In the genomic region with DNA sequence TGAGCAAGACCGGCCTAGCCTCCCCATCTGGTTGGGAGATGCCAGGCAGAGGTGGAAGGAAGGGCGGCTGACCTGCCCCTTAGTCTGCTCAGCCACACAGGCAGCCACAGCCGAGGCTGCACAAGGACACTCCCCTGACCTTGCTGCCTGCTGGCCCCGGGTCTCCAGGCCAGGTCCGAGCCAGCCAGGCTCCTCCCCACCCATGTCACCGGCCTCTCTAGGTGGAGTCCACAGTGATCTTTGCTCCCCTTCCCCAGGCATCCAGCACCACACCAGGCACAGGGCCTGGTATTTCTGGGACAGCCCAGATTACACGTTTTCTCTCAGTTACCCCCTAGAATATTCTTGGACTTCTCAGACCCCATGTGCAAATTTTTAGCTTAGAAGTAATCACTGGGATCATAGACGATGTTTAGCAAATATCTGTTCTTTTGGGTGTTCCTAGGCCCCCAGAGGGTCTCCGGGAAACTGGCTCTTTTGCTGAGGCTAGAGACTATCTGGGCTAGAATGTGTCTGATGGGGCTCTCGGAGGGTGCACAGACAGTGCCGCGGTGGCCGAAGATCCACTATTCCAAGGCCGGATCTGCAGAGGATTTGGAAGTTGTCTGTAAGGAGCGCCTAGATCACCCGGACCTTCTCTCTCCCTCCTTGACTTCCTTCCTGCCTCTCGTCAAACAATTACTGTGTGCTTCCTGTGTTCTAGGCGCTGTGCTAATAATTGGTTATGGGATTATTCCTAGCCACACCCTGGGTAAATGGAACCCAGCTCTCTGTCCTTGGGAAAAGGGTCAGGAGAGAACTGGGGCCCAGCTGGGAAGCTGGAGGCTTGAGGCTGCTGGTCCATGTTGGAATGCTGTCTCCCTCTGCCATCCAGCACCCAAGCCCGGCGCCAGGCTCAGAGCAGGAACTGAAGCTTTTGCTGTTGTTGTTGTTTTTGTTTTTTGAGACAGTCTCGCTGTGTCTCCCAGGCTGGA, we compare ENCODE assay signal across 1 cellular context.
TF ChIP-seq lines count a peak whose summit lies in the region.

No MANE protein-coding gene starts in this region.

TF ChIP-seq in HepG2, 621 proteins besides CTCF, POLR2A, EP300 and RAD21 (continued from another document and continues in another):
- TF ChIP-seq AGO1 (IDR thresholded peaks at IDR 0.05; ENCODE audit: low read depth, low read length, poor library complexity, severe bottlenecking) = no peak
- TF ChIP-seq, protein P1, sequence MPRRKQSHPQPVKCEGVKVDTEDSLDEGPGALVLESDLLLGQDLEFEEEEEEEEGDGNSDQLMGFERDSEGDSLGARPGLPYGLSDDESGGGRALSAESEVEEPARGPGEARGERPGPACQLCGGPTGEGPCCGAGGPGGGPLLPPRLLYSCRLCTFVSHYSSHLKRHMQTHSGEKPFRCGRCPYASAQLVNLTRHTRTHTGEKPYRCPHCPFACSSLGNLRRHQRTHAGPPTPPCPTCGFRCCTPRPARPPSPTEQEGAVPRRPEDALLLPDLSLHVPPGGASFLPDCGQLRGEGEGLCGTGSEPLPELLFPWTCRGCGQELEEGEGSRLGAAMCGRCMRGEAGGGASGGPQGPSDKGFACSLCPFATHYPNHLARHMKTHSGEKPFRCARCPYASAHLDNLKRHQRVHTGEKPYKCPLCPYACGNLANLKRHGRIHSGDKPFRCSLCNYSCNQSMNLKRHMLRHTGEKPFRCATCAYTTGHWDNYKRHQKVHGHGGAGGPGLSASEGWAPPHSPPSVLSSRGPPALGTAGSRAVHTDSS (CRISPR knock-in tag; conservative IDR thresholded peaks at IDR 0.05) = no peak
- no peak; the same call in 1 of the 2 replicates for TF ChIP-seq ZKSCAN8 (CRISPR knock-in tag; IDR thresholded peaks at IDR 0.05; ENCODE audit: borderline replicate concordance)
- no peak for TF ChIP-seq CHCHD3 (CRISPR knock-in tag; IDR thresholded peaks at IDR 0.05)
- no peak for TF ChIP-seq ZNF709 (CRISPR knock-in tag; IDR thresholded peaks at IDR 0.05)
- TF ChIP-seq MIXL1 (CRISPR knock-in tag; IDR thresholded peaks at IDR 0.05) = peak; percentile 75
- TF ChIP-seq, protein P2, sequence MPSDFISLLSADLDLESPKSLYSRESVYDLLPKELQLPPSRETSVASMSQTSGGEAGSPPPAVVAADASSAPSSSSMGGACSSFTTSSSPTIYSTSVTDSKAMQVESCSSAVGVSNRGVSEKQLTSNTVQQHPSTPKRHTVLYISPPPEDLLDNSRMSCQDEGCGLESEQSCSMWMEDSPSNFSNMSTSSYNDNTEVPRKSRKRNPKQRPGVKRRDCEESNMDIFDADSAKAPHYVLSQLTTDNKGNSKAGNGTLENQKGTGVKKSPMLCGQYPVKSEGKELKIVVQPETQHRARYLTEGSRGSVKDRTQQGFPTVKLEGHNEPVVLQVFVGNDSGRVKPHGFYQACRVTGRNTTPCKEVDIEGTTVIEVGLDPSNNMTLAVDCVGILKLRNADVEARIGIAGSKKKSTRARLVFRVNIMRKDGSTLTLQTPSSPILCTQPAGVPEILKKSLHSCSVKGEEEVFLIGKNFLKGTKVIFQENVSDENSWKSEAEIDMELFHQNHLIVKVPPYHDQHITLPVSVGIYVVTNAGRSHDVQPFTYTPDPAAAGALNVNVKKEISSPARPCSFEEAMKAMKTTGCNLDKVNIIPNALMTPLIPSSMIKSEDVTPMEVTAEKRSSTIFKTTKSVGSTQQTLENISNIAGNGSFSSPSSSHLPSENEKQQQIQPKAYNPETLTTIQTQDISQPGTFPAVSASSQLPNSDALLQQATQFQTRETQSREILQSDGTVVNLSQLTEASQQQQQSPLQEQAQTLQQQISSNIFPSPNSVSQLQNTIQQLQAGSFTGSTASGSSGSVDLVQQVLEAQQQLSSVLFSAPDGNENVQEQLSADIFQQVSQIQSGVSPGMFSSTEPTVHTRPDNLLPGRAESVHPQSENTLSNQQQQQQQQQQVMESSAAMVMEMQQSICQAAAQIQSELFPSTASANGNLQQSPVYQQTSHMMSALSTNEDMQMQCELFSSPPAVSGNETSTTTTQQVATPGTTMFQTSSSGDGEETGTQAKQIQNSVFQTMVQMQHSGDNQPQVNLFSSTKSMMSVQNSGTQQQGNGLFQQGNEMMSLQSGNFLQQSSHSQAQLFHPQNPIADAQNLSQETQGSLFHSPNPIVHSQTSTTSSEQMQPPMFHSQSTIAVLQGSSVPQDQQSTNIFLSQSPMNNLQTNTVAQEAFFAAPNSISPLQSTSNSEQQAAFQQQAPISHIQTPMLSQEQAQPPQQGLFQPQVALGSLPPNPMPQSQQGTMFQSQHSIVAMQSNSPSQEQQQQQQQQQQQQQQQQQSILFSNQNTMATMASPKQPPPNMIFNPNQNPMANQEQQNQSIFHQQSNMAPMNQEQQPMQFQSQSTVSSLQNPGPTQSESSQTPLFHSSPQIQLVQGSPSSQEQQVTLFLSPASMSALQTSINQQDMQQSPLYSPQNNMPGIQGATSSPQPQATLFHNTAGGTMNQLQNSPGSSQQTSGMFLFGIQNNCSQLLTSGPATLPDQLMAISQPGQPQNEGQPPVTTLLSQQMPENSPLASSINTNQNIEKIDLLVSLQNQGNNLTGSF (CRISPR knock-in tag; IDR thresholded peaks at IDR 0.05) = peak; percentile 36; the same call in 1 of the 2 replicates
- no peak for TF ChIP-seq RFXANK (CRISPR knock-in tag; IDR thresholded peaks at IDR 0.05)
- TF ChIP-seq ZNF75D (CRISPR knock-in tag; IDR thresholded peaks at IDR 0.05; ENCODE audit: borderline replicate concordance) = no peak
- TF ChIP-seq, protein P3, sequence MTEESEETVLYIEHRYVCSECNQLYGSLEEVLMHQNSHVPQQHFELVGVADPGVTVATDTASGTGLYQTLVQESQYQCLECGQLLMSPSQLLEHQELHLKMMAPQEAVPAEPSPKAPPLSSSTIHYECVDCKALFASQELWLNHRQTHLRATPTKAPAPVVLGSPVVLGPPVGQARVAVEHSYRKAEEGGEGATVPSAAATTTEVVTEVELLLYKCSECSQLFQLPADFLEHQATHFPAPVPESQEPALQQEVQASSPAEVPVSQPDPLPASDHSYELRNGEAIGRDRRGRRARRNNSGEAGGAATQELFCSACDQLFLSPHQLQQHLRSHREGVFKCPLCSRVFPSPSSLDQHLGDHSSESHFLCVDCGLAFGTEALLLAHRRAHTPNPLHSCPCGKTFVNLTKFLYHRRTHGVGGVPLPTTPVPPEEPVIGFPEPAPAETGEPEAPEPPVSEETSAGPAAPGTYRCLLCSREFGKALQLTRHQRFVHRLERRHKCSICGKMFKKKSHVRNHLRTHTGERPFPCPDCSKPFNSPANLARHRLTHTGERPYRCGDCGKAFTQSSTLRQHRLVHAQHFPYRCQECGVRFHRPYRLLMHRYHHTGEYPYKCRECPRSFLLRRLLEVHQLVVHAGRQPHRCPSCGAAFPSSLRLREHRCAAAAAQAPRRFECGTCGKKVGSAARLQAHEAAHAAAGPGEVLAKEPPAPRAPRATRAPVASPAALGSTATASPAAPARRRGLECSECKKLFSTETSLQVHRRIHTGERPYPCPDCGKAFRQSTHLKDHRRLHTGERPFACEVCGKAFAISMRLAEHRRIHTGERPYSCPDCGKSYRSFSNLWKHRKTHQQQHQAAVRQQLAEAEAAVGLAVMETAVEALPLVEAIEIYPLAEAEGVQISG (CRISPR knock-in tag; IDR thresholded peaks at IDR 0.05) = peak; percentile 59
- no peak for TF ChIP-seq PCBP2 (optimal IDR thresholded peaks at IDR 0.05; ENCODE audit: low read depth, low read length, poor library complexity, severe bottlenecking)
- TF ChIP-seq KLF16 (CRISPR knock-in tag; IDR thresholded peaks at IDR 0.05) = no peak; a peak in 2 of 4 replicates
- TF ChIP-seq ZNF883 (CRISPR knock-in tag; IDR thresholded peaks at IDR 0.05; ENCODE audit: not compliant biosample characterization) = no peak
- no peak for TF ChIP-seq CC2D1A (CRISPR knock-in tag; IDR thresholded peaks at IDR 0.05)
- no peak; the same call in 1 of the 2 replicates for TF ChIP-seq TBX2 (CRISPR knock-in tag; IDR thresholded peaks at IDR 0.05; ENCODE audit: borderline replicate concordance)
- TF ChIP-seq, protein P4, sequence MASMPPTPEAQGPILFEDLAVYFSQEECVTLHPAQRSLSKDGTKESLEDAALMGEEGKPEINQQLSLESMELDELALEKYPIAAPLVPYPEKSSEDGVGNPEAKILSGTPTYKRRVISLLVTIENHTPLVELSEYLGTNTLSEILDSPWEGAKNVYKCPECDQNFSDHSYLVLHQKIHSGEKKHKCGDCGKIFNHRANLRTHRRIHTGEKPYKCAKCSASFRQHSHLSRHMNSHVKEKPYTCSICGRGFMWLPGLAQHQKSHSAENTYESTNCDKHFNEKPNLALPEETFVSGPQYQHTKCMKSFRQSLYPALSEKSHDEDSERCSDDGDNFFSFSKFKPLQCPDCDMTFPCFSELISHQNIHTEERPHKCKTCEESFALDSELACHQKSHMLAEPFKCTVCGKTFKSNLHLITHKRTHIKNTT (CRISPR knock-in tag; IDR thresholded peaks at IDR 0.05) = no peak
- TF ChIP-seq, protein P5, sequence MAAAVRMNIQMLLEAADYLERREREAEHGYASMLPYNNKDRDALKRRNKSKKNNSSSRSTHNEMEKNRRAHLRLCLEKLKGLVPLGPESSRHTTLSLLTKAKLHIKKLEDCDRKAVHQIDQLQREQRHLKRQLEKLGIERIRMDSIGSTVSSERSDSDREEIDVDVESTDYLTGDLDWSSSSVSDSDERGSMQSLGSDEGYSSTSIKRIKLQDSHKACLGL (CRISPR knock-in tag; IDR thresholded peaks at IDR 0.05) = no peak
- TF ChIP-seq CREM (IDR thresholded peaks at IDR 0.05) = peak; percentile 23; the same call in 1 of the 2 replicates
- TF ChIP-seq CREM (CRISPR knock-in tag; IDR thresholded peaks at IDR 0.05) = no peak
- peak; percentile 23; the same call in 1 of the 2 replicates for TF ChIP-seq ZFP37 (CRISPR knock-in tag; IDR thresholded peaks at IDR 0.05; ENCODE audit: borderline replicate concordance)
- TF ChIP-seq, protein P6, sequence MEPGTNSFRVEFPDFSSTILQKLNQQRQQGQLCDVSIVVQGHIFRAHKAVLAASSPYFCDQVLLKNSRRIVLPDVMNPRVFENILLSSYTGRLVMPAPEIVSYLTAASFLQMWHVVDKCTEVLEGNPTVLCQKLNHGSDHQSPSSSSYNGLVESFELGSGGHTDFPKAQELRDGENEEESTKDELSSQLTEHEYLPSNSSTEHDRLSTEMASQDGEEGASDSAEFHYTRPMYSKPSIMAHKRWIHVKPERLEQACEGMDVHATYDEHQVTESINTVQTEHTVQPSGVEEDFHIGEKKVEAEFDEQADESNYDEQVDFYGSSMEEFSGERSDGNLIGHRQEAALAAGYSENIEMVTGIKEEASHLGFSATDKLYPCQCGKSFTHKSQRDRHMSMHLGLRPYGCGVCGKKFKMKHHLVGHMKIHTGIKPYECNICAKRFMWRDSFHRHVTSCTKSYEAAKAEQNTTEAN (CRISPR knock-in tag; conservative IDR thresholded peaks at IDR 0.05) = no peak; the same call in 1 of the 2 replicates
- TF ChIP-seq, protein P7, sequence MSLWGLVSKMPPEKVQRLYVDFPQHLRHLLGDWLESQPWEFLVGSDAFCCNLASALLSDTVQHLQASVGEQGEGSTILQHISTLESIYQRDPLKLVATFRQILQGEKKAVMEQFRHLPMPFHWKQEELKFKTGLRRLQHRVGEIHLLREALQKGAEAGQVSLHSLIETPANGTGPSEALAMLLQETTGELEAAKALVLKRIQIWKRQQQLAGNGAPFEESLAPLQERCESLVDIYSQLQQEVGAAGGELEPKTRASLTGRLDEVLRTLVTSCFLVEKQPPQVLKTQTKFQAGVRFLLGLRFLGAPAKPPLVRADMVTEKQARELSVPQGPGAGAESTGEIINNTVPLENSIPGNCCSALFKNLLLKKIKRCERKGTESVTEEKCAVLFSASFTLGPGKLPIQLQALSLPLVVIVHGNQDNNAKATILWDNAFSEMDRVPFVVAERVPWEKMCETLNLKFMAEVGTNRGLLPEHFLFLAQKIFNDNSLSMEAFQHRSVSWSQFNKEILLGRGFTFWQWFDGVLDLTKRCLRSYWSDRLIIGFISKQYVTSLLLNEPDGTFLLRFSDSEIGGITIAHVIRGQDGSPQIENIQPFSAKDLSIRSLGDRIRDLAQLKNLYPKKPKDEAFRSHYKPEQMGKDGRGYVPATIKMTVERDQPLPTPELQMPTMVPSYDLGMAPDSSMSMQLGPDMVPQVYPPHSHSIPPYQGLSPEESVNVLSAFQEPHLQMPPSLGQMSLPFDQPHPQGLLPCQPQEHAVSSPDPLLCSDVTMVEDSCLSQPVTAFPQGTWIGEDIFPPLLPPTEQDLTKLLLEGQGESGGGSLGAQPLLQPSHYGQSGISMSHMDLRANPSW (CRISPR knock-in tag; IDR thresholded peaks at IDR 0.05; ENCODE audit: borderline replicate concordance) = peak; percentile 80; the same call in 1 of the 2 replicates
- 0 out of 2 replicates have a peak, but pooled peaks have one; percentile 21 for TF ChIP-seq SIN3A (IDR thresholded peaks at IDR 0.05; ENCODE audit: borderline replicate concordance, low read depth, low read length)
- TF ChIP-seq, protein P8, sequence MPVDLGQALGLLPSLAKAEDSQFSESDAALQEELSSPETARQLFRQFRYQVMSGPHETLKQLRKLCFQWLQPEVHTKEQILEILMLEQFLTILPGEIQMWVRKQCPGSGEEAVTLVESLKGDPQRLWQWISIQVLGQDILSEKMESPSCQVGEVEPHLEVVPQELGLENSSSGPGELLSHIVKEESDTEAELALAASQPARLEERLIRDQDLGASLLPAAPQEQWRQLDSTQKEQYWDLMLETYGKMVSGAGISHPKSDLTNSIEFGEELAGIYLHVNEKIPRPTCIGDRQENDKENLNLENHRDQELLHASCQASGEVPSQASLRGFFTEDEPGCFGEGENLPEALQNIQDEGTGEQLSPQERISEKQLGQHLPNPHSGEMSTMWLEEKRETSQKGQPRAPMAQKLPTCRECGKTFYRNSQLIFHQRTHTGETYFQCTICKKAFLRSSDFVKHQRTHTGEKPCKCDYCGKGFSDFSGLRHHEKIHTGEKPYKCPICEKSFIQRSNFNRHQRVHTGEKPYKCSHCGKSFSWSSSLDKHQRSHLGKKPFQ (CRISPR knock-in tag; IDR thresholded peaks at IDR 0.05; ENCODE audit: insufficient replicate concordance) = peak; percentile 7
- TF ChIP-seq, protein P9, sequence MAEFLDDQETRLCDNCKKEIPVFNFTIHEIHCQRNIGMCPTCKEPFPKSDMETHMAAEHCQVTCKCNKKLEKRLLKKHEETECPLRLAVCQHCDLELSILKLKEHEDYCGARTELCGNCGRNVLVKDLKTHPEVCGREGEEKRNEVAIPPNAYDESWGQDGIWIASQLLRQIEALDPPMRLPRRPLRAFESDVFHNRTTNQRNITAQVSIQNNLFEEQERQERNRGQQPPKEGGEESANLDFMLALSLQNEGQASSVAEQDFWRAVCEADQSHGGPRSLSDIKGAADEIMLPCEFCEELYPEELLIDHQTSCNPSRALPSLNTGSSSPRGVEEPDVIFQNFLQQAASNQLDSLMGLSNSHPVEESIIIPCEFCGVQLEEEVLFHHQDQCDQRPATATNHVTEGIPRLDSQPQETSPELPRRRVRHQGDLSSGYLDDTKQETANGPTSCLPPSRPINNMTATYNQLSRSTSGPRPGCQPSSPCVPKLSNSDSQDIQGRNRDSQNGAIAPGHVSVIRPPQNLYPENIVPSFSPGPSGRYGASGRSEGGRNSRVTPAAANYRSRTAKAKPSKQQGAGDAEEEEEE (CRISPR knock-in tag; IDR thresholded peaks at IDR 0.05; ENCODE audit: borderline replicate concordance) = peak; percentile 58; the same call in 1 of the 2 replicates
- TF ChIP-seq NR2F6 (IDR thresholded peaks at IDR 0.05) = peak; percentile 70
- peak; percentile 90 for TF ChIP-seq NR2F6 (CRISPR knock-in tag; IDR thresholded peaks at IDR 0.05)
- no peak for TF ChIP-seq TAF1 (CRISPR knock-in tag; IDR thresholded peaks at IDR 0.05)
- no peak for TF ChIP-seq RARG (CRISPR knock-in tag; IDR thresholded peaks at IDR 0.05; ENCODE audit: low read depth)
- TF ChIP-seq ZNF251 (CRISPR knock-in tag; IDR thresholded peaks at IDR 0.05) = no peak
